8 cellular contexts compared by ENCODE assay signal in genomic region chr3:71752911-71753715, GRCh38. TPM values are rescaled to one million over a fixed set of nuclear protein-coding genes. Genes with fewer than 3 reads are reported as not detected.
DNase-seq lines count a peak whose midpoint lies in the region; ATAC-seq, FAIRE-seq and TF ChIP-seq lines count a peak whose summit lies in the region.

No MANE protein-coding gene starts in this region.

- no peaks in the 10 kb centered on the region for H3K9me3 ChIP-seq in mesodermal cell (ENCODE audit: control insufficient read depth, low read length)

- 9 to 11% methylated on average over 34 to 44 of the region's 67 CpGs for WGBS in mesodermal cell (ENCODE audit: insufficient coverage in 2 of 2), 2 experiments

- peaks cover 12% of the 10 kb centered on the region for H3K27me3 ChIP-seq in bronchial epithelial cell (ENCODE audit: control insufficient read depth, insufficient read depth, low read length)

- no peak overlapping the region for H3K27ac ChIP-seq in mesodermal cell (ENCODE audit: low read depth, low read length, severe bottlenecking)

- H3K36me3 ChIP-seq in bronchial epithelial cell (ENCODE audit: control insufficient read depth, insufficient read depth, low read length) = no peaks in the 10 kb centered on the region
- H3K36me3 ChIP-seq in mesodermal cell (ENCODE audit: control insufficient read depth, insufficient read depth, low read length) = no peaks in the 10 kb centered on the region

- ATAC-seq in activated T-cell treated with anti-CD3 and anti-CD28 coated beads, Interleukin-2, amount 50 U/mL, for 4 hours = peak; percentile 10 to 25
- ATAC-seq in HG03442 (IDR thresholded peaks at IDR 0.05; ENCODE audit: unreplicated experiment) = no peak

- no peak for DNase-seq in activated T-cell treated with anti-CD3 and anti-CD28 coated beads, Interleukin-2, amount 50 U/mL, for 4 hours
- no peak for DNase-seq in activated T-cell treated with anti-CD3 and anti-CD28 coated beads, Interleukin-2, amount 50 U/mL, for 1 hour
- DNase-seq in bronchial epithelial cell (ENCODE audit: low read depth) (no peak), type B pancreatic cell (ENCODE audit: extremely low spot score, unreplicated experiment) (no peak), dermis blood vessel endothelial cell (no peak)
- no peak for DNase-seq in central memory CD4-positive, alpha-beta T cell

- H3K9me3 Mint-ChIP-seq in activated T-cell treated with anti-CD3 and anti-CD28 coated beads, Interleukin-2, amount 50 U/mL, for 4 hours = no peaks in the 10 kb centered on the region
- no peaks in the 10 kb centered on the region for H3K9me3 Mint-ChIP-seq in type B pancreatic cell

- H3K27me3 Mint-ChIP-seq in activated T-cell treated with anti-CD3 and anti-CD28 coated beads, Interleukin-2, amount 50 U/mL, for 4 hours (ENCODE audit: low read depth) = peaks cover 47% of the 10 kb centered on the region
- peaks cover 65% of the 10 kb centered on the region for H3K27me3 Mint-ChIP-seq in type B pancreatic cell

- peak overlapping the region; percentile 70 for H3K4me3 Mint-ChIP-seq in activated T-cell treated with anti-CD3 and anti-CD28 coated beads, Interleukin-2, amount 50 U/mL, for 4 hours
- H3K4me3 Mint-ChIP-seq in type B pancreatic cell = peak overlapping the region; percentile 87

- FAIRE-seq in bronchial epithelial cell (lab: Jason Lieb, UNC) = no peak

- H3K4me1 ChIP-seq in mesodermal cell (ENCODE audit: control insufficient read depth, insufficient read depth, low read length, poor library complexity, severe bottlenecking) = no peaks in the 10 kb centered on the region

- TF ChIP-seq CTCF in bronchial epithelial cell (IDR thresholded peaks at IDR 0.05; ENCODE audit: insufficient read depth, low read length, severe bottlenecking) = no peak
- TF ChIP-seq CTCF in type B pancreatic cell (conservative IDR thresholded peaks at IDR 0.05) = no peak

- H3K4me1 Mint-ChIP-seq in activated T-cell treated with anti-CD3 and anti-CD28 coated beads, Interleukin-2, amount 50 U/mL, for 4 hours (ENCODE audit: low read depth) = peaks cover 7% of the 10 kb centered on the region
- H3K4me1 Mint-ChIP-seq in type B pancreatic cell (ENCODE audit: unreplicated experiment) = peaks cover 9% of the 10 kb centered on the region

- H3K36me3 Mint-ChIP-seq in activated T-cell treated with anti-CD3 and anti-CD28 coated beads, Interleukin-2, amount 50 U/mL, for 4 hours (ENCODE audit: insufficient read depth) = no peaks in the 10 kb centered on the region
- H3K36me3 Mint-ChIP-seq in type B pancreatic cell = peaks cover 4% of the 10 kb centered on the region

- peak overlapping the region; percentile 37 for H3K4me3 ChIP-seq in bronchial epithelial cell (ENCODE audit: low read depth, low read length)
- H3K4me3 ChIP-seq in mesodermal cell (ENCODE audit: extremely low read depth, insufficient read depth, low read length, poor library complexity, severe bottlenecking) = peak overlapping the region; percentile 35

- H3K27ac Mint-ChIP-seq in type B pancreatic cell = peak overlapping the region; percentile 15

RNA-seq across cellular contexts. Expression of gene GPR27, which starts 0.5 kb away (rescaled TPM):
- 1 to 10 TPM; 2.0 to 2.4 (median 2.3) TPM for total RNA-seq in activated T-cell treated with anti-CD3 and anti-CD28 coated beads, Interleukin-2, amount 50 U/mL, for 4 hours
- total RNA-seq in bronchial epithelial cell (0.38 and 0.53 TPM in 2 replicates), type B pancreatic cell (ENCODE audit: low replicate concordance) (7.1 and 7.4 TPM in 2 replicates), dermis blood vessel endothelial cell (not detected in 2 replicates)
- polyA plus RNA-seq in mesodermal cell (2013, experiment 1 of 2) = 2.7 TPM
- 3.3 TPM for polyA plus RNA-seq in mesodermal cell (2013, experiment 2 of 2)

RNA-seq across cellular contexts. Expression of gene EIF4E3, which starts 27.9 kb away (rescaled TPM):
- 10 to 100 TPM; 13.4 to 17.0 (median 14.3) TPM for total RNA-seq in activated T-cell treated with anti-CD3 and anti-CD28 coated beads, Interleukin-2, amount 50 U/mL, for 4 hours
- 2.1 and 3.1 TPM in 2 replicates for total RNA-seq in bronchial epithelial cell
- 5.1 TPM for polyA plus RNA-seq in mesodermal cell (2013, experiment 1 of 2)
- polyA plus RNA-seq in mesodermal cell (2013, experiment 2 of 2) = 4.7 TPM
- 14.4 and 16.2 TPM in 2 replicates for total RNA-seq in type B pancreatic cell (ENCODE audit: low replicate concordance)
- total RNA-seq in dermis blood vessel endothelial cell = 2.5 and 2.6 TPM in 2 replicates

RNA-seq across cellular contexts. Expression of gene PROK2, which starts 31.8 kb away (rescaled TPM):
- total RNA-seq in activated T-cell treated with anti-CD3 and anti-CD28 coated beads, Interleukin-2, amount 50 U/mL, for 4 hours = 1 to 10 TPM in 1 of 3 donors, under 1 TPM in 2; 0.18 to 1.1 (median 0.61) TPM
- total RNA-seq in bronchial epithelial cell (not detected in 2 replicates), type B pancreatic cell (ENCODE audit: low replicate concordance) (not detected in 2 replicates), dermis blood vessel endothelial cell (not detected in 2 replicates)
- not detected for polyA plus RNA-seq in mesodermal cell (2013, experiment 1 of 2)
- polyA plus RNA-seq in mesodermal cell (2013, experiment 2 of 2) = not detected
